9 cellular contexts compared by ENCODE assay signal in the genomic region with DNA sequence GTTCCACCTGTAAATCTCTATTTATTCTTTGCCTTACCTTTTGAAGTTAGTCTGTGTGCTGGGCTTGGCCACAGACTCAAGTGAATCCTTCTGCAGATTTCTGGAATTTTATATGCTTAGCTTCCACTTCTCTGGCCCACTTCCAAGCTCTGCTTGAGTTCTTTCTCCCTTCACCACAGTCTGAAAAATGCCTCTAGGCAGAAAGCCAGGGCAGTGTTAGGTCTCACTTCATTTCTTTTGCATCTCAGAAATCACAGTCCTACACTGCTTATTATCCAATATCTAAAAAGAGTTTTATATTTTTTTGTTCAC. TPM values are rescaled to one million over a fixed set of nuclear protein-coding genes. Genes with fewer than 3 reads are reported as not detected.
DNase-seq lines count a peak whose midpoint lies in the region; ATAC-seq and TF ChIP-seq lines count a peak whose summit lies in the region.
"Had no signal": no experiment of that assay in that cellular context is flagged by ENCODE, and none has a peak within 500 bp of the region (broad histone marks: within the 10 kb centered on the region; RNA-seq: fewer than 3 reads in every experiment).

No MANE protein-coding gene starts in this region.

- H3K4me3 Mint-ChIP-seq in CD4-positive, alpha-beta memory T cell, result peak overlapping the region in 2 of 8 donors; percentile 4 to 61
- peak overlapping the region in 1 of 2 donors; percentile 21 for H3K4me3 Mint-ChIP-seq in effector memory CD8-positive, alpha-beta T cell
- no peak overlapping the region for H3K4me3 Mint-ChIP-seq in nephron
- no peak overlapping the region for H3K4me3 Mint-ChIP-seq in activated CD4-positive, alpha-beta memory T cell treated with anti-CD3 and anti-CD28 coated beads, Interleukin-2, amount 10 ng/mL, durations not matched to agents 7 days and 5 days

- no peaks in the 10 kb centered on the region for H3K27me3 ChIP-seq in CD4-positive, alpha-beta memory T cell (ENCODE audit: insufficient read depth, low read length)
- H3K27me3 ChIP-seq: right lobe of liver had no signal

- peaks cover 46 to 78% (median 67%) of the 10 kb centered on the region in 4 donors for H3K4me1 Mint-ChIP-seq in CD4-positive, alpha-beta memory T cell
- peaks cover 24 to 70% of the 10 kb centered on the region in 2 donors for H3K4me1 Mint-ChIP-seq in effector memory CD8-positive, alpha-beta T cell (ENCODE audit: low read depth in 2 of 2)
- peaks cover 16% of the 10 kb centered on the region for H3K4me1 Mint-ChIP-seq in nephron
- H3K4me1 Mint-ChIP-seq in activated CD4-positive, alpha-beta memory T cell treated with anti-CD3 and anti-CD28 coated beads, Interleukin-2, amount 10 ng/mL, durations not matched to agents 7 days and 5 days, result peaks cover 40% of the 10 kb centered on the region

- ATAC-seq in effector memory CD8-positive, alpha-beta T cell (replicated peaks), result no peak
- ATAC-seq in HG03342 (IDR thresholded peaks at IDR 0.05; ENCODE audit: unreplicated experiment), result no peak
- ATAC-seq in GM21619 (IDR thresholded peaks at IDR 0.05; ENCODE audit: unreplicated experiment), result no peak
- no peak for ATAC-seq in HG03025 (IDR thresholded peaks at IDR 0.05; ENCODE audit: low FRiP score, unreplicated experiment)

- H3K9me3 ChIP-seq in CD4-positive, alpha-beta memory T cell (ENCODE audit: control insufficient read depth in 1 of 2, low read length in 2 of 2), result no peaks in the 10 kb centered on the region
- H3K9me3 ChIP-seq: right lobe of liver had no signal

- TF ChIP-seq CTCF in nephron (IDR thresholded peaks at IDR 0.05; ENCODE audit: unreplicated experiment in 3 of 3), result no peak

- H3K4me1 ChIP-seq in CD4-positive, alpha-beta memory T cell (ENCODE audit: insufficient read depth, low read length), result peaks cover 54% of the 10 kb centered on the region

- peaks cover 27 to 56% of the 10 kb centered on the region in 2 donors for H3K36me3 Mint-ChIP-seq in CD4-positive, alpha-beta memory T cell
- H3K36me3 Mint-ChIP-seq in effector memory CD8-positive, alpha-beta T cell (ENCODE audit: insufficient read depth), result peaks cover 26% of the 10 kb centered on the region
- peaks cover 55% of the 10 kb centered on the region for H3K36me3 Mint-ChIP-seq in nephron (ENCODE audit: low read depth)
- peaks cover 69% of the 10 kb centered on the region for H3K36me3 Mint-ChIP-seq in activated CD4-positive, alpha-beta memory T cell treated with anti-CD3 and anti-CD28 coated beads, Interleukin-2, amount 10 ng/mL, durations not matched to agents 7 days and 5 days (ENCODE audit: low read depth)

- POLR2A ChIA-PET in CD4-positive, alpha-beta memory T cell (lab: Charles Lee; ENCODE audit: partially characterized antibody), result interaction anchor here (0.8 to 1.9 kb wide), 3 partner anchors 16 to 182 kb away, joined by 3 to 7 read pairs (median 3); no protein-coding TSS in a partner anchor
- POLR2A ChIA-PET in activated CD4-positive, alpha-beta memory T cell treated with anti-CD3 and anti-CD28 coated beads, Interleukin-2, amount 10 ng/mL, durations not matched to agents 7 days and 5 days (lab: Charles Lee), result no interaction called here

- H3K27ac ChIP-seq in CD4-positive, alpha-beta memory T cell (ENCODE audit: low read depth, low read length), result no peak overlapping the region
- H3K27ac ChIP-seq: right lobe of liver had no signal

- H3K27me3 Mint-ChIP-seq in CD4-positive, alpha-beta memory T cell, result no peaks in the 10 kb centered on the region
- no peaks in the 10 kb centered on the region for H3K27me3 Mint-ChIP-seq in effector memory CD8-positive, alpha-beta T cell
- H3K27me3 Mint-ChIP-seq in nephron (ENCODE audit: low read depth), result no peaks in the 10 kb centered on the region
- no peaks in the 10 kb centered on the region for H3K27me3 Mint-ChIP-seq in activated CD4-positive, alpha-beta memory T cell treated with anti-CD3 and anti-CD28 coated beads, Interleukin-2, amount 10 ng/mL, durations not matched to agents 7 days and 5 days

- H3K9me3 Mint-ChIP-seq in CD4-positive, alpha-beta memory T cell, result peaks cover 0 to 6% (median under 1%) of the 10 kb centered on the region in 8 donors
- H3K9me3 Mint-ChIP-seq in effector memory CD8-positive, alpha-beta T cell, result no peaks in the 10 kb centered on the region
- H3K9me3 Mint-ChIP-seq in nephron, result peaks cover 24% of the 10 kb centered on the region
- H3K9me3 Mint-ChIP-seq in activated CD4-positive, alpha-beta memory T cell treated with anti-CD3 and anti-CD28 coated beads, Interleukin-2, amount 10 ng/mL, durations not matched to agents 7 days and 5 days, result peaks cover 2% of the 10 kb centered on the region

- peaks cover 22% of the 10 kb centered on the region for H3K36me3 ChIP-seq in CD4-positive, alpha-beta memory T cell (ENCODE audit: insufficient read depth, low read length)

- CTCF ChIA-PET in CD4-positive, alpha-beta memory T cell (lab: Charles Lee; ENCODE audit: partially characterized antibody), result interaction anchor here (0.8 to 2.0 kb wide), 8 partner anchors 9 to 182 kb away, joined by 3 to 13 read pairs (median 4); no protein-coding TSS in a partner anchor
- CTCF ChIA-PET in activated CD4-positive, alpha-beta memory T cell treated with anti-CD3 and anti-CD28 coated beads, Interleukin-2, amount 10 ng/mL, durations not matched to agents 7 days and 5 days (lab: Charles Lee), result interaction anchor here (1.9 to 7.6 kb wide), 2 partner anchors 24 to 182 kb away, joined by 8 to 32 read pairs; no protein-coding TSS in a partner anchor

- DNase-seq in CD4-positive, alpha-beta memory T cell, result no peak
- peak; percentile 20 for DNase-seq in NCI-H1048 (lab: John Stamatoyannopoulos, UW)
- no peak for DNase-seq in effector memory CD8-positive, alpha-beta T cell
- no peak for DNase-seq in activated CD4-positive, alpha-beta memory T cell treated with anti-CD3 and anti-CD28 coated beads, Interleukin-2, amount 10 ng/mL, durations not matched to agents 7 days and 5 days
- DNase-seq: right lobe of liver had no signal

- intact Hi-C loops in CD4-positive, alpha-beta memory T cell (cut with micrococcal nuclease), result loop anchor here (10.0 kb wide), 1 partner anchor 65 kb away; no protein-coding TSS in a partner anchor

- peak overlapping the region; percentile 2 to 76 (median 32) for H3K27ac Mint-ChIP-seq in CD4-positive, alpha-beta memory T cell
- H3K27ac Mint-ChIP-seq in effector memory CD8-positive, alpha-beta T cell, result peak overlapping the region; percentile 11 to 42
- H3K27ac Mint-ChIP-seq in nephron, result peak overlapping the region; percentile 32 to 77 (median 61)
- no peak overlapping the region for H3K27ac Mint-ChIP-seq in activated CD4-positive, alpha-beta memory T cell treated with anti-CD3 and anti-CD28 coated beads, Interleukin-2, amount 10 ng/mL, durations not matched to agents 7 days and 5 days

- no peak overlapping the region for H3K4me3 ChIP-seq in CD4-positive, alpha-beta memory T cell (ENCODE audit: low read length in 2 of 2)
- H3K4me3 ChIP-seq: right lobe of liver had no signal

RNA-seq across cellular contexts. Expression of a gene that starts 48.9 kb away (rescaled TPM):
- 1 to 10 TPM; 2.2 to 2.4 TPM for total RNA-seq in CD4-positive, alpha-beta memory T cell
- polyA plus RNA-seq in CD4-positive, alpha-beta memory T cell, result under 1 TPM; 0.16 to 0.24 TPM
- 1 to 10 TPM; 2.4 to 2.8 TPM for total RNA-seq in activated CD4-positive, alpha-beta memory T cell treated with anti-CD3 and anti-CD28 coated beads, Interleukin-2, amount 10 ng/mL, durations not matched to agents 7 days and 5 days
